Comparison of ENCODE assay signal across 9 cellular contexts in genomic region chr6:69494595-69494994, GRCh38.
"Had no signal": no experiment of that assay in that cellular context is flagged by ENCODE, and none has a peak within 500 bp of the region (broad histone marks: within the 10 kb centered on the region; RNA-seq: fewer than 3 reads in every experiment).

No MANE protein-coding gene starts in this region.

- ATAC-seq: GM23338, HCT116 had no signal

- H3K36me3 ChIP-seq: HAP-1 had no signal

- DNase-seq: GM23248, GOT3, H7, H9, HCEC 1CT, HFFc6 had no signal

- H3K9me3 ChIP-seq: HAP-1 had no signal

- H3K4me1 ChIP-seq: HAP-1 had no signal

- H3K27ac ChIP-seq: GM23248 had no signal

- H3K4me3 ChIP-seq: GM23248, GM23338, HAP-1 had no signal
